1 cellular context compared by ENCODE assay signal in genomic region chr9:113620377-113621161, GRCh38.
A peak's percentile ranks its signal among the peaks of the same experiment; 100 is the strongest.
TF ChIP-seq lines count a peak whose summit lies in the region.

No MANE protein-coding gene starts in this region.

TF ChIP-seq in HCT116, 20 proteins besides CTCF, POLR2A, EP300 and RAD21 (continued from another document):
- TF ChIP-seq ATF3 (IDR thresholded peaks at IDR 0.05) (peak; percentile 75; the same call in 1 of the 2 replicates), REST (IDR thresholded peaks at IDR 0.05; ENCODE audit: low read depth) (no peak), JUND (IDR thresholded peaks at IDR 0.05) (peak; percentile 93), ZNF274 (IDR thresholded peaks at IDR 0.05; ENCODE audit: low read depth, low read length) (no peak), EZH2phosphoT487 (IDR thresholded peaks at IDR 0.05; ENCODE audit: borderline replicate concordance) (no peak), SIN3A (IDR thresholded peaks at IDR 0.05; ENCODE audit: low read depth) (no peak), TCF7L2 (IDR thresholded peaks at IDR 0.05; ENCODE audit: borderline replicate concordance, extremely low read depth, insufficient read depth, insufficient read length) (no peak), ELF1 (IDR thresholded peaks at IDR 0.05; ENCODE audit: borderline replicate concordance, low read depth) (no peak), SRF (IDR thresholded peaks at IDR 0.05; ENCODE audit: low read depth) (no peak), MAX (IDR thresholded peaks at IDR 0.05) (peak; percentile 66), EGR1 (IDR thresholded peaks at IDR 0.05; ENCODE audit: low read depth) (no peak), CEBPB (IDR thresholded peaks at IDR 0.05; ENCODE audit: low read depth) (no peak)
